23 cellular contexts compared by ENCODE assay signal in genomic region chr11:123865293-123865692, GRCh38. TPM values are rescaled to one million over a fixed set of nuclear protein-coding genes. Genes with fewer than 3 reads are reported as not detected.
"Had no signal": no experiment of that assay in that cellular context is flagged by ENCODE, and none has a peak within 500 bp of the region (broad histone marks: within the 10 kb centered on the region; RNA-seq: fewer than 3 reads in every experiment).

No MANE protein-coding gene starts in this region.

RNA-seq across cellular contexts. Expression of gene TMEM225, which starts 20.2 kb away (rescaled TPM):
- total RNA-seq: activated B cell treated with CpG ODN at 0.5 μM for 24 hours; activated CD4-positive, alpha-beta memory T cell treated with anti-CD3 and anti-CD28 coated beads for 36 hours; activated CD4-positive, alpha-beta T cell treated with anti-CD3 and anti-CD28 coated beads, Interleukin-2, amount 10 ng/mL, durations not matched to agents 24 days and 14 days; activated CD8-positive, alpha-beta memory T cell treated with anti-CD3 and anti-CD28 coated beads for 36 hours; activated CD8-positive, alpha-beta T cell treated with anti-CD3 and anti-CD28 coated beads for 36 hours; activated naive CD4-positive, alpha-beta T cell treated with anti-CD3 and anti-CD28 coated beads for 36 hours; activated naive CD4-positive, alpha-beta T cell treated with anti-CD3 and anti-CD28 coated beads, Interleukin-2, amount 50 U/mL, for 72 hours; activated naive CD8-positive, alpha-beta T cell treated with anti-CD3 and anti-CD28 coated beads for 36 hours; activated T-cell treated with anti-CD3 and anti-CD28 coated beads, Interleukin-2, amount 50 U/mL, for 4 hours; activated T-cell treated with anti-CD3 and anti-CD28 coated beads, Interleukin-2, amount 50 U/mL, for 72 hours; activated T-helper 1 cell treated with anti-CD3 and anti-CD28 coated beads, Interleukin-12 subunit alpha, Interleukin-12 subunit beta, Interleukin-2, Interleukin-4 antibody, amounts not matched to agents 30 ng/mL and 10 ng/mL and 1 ng/mL, durations not matched to agents 14 hours and 24 hours and 36 hours; activated T-helper 17 cell treated with anti-CD3 and anti-CD28 coated beads, Interleukin-2, amount 50 U/mL, for 72 hours; adrenal gland; aorta; astrocyte; body of pancreas; breast epithelium; cardiac septum; cerebellum; T-cell; T-helper 1 cell treated with Interleukin-12 subunit alpha and Interleukin-12 subunit beta and Interleukin-4 antibody, amounts not matched to agents 30 ng/mL and 1 ng/mL, for 36 hours; T-helper 17 cell; T-helper 2 cell treated with Interferon-gamma antibody and Interleukin-4, amounts not matched to agents 100 ng/mL and 5 ng/mL, for 36 hours had no signal
- polyA plus RNA-seq: adrenal gland, aorta had no signal

RNA-seq across cellular contexts. Expression of gene OR8D4, which starts 36.7 kb away (rescaled TPM):
- total RNA-seq: activated B cell treated with CpG ODN at 0.5 μM for 24 hours; activated CD4-positive, alpha-beta memory T cell treated with anti-CD3 and anti-CD28 coated beads for 36 hours; activated CD4-positive, alpha-beta T cell treated with anti-CD3 and anti-CD28 coated beads, Interleukin-2, amount 10 ng/mL, durations not matched to agents 24 days and 14 days; activated CD8-positive, alpha-beta memory T cell treated with anti-CD3 and anti-CD28 coated beads for 36 hours; activated CD8-positive, alpha-beta T cell treated with anti-CD3 and anti-CD28 coated beads for 36 hours; activated naive CD4-positive, alpha-beta T cell treated with anti-CD3 and anti-CD28 coated beads for 36 hours; activated naive CD4-positive, alpha-beta T cell treated with anti-CD3 and anti-CD28 coated beads, Interleukin-2, amount 50 U/mL, for 72 hours; activated naive CD8-positive, alpha-beta T cell treated with anti-CD3 and anti-CD28 coated beads for 36 hours; activated T-cell treated with anti-CD3 and anti-CD28 coated beads, Interleukin-2, amount 50 U/mL, for 4 hours; activated T-cell treated with anti-CD3 and anti-CD28 coated beads, Interleukin-2, amount 50 U/mL, for 72 hours; activated T-helper 1 cell treated with anti-CD3 and anti-CD28 coated beads, Interleukin-12 subunit alpha, Interleukin-12 subunit beta, Interleukin-2, Interleukin-4 antibody, amounts not matched to agents 30 ng/mL and 10 ng/mL and 1 ng/mL, durations not matched to agents 14 hours and 24 hours and 36 hours; activated T-helper 17 cell treated with anti-CD3 and anti-CD28 coated beads, Interleukin-2, amount 50 U/mL, for 72 hours; adrenal gland; aorta; astrocyte; breast epithelium; cardiac septum; T-cell; T-helper 1 cell treated with Interleukin-12 subunit alpha and Interleukin-12 subunit beta and Interleukin-4 antibody, amounts not matched to agents 30 ng/mL and 1 ng/mL, for 36 hours; T-helper 17 cell; T-helper 2 cell treated with Interferon-gamma antibody and Interleukin-4, amounts not matched to agents 100 ng/mL and 5 ng/mL, for 36 hours had no signal
- polyA plus RNA-seq: adrenal gland, aorta had no signal

RNA-seq across cellular contexts. Expression of gene OR6M1, which starts 59.1 kb away (rescaled TPM):
- total RNA-seq: activated B cell treated with CpG ODN at 0.5 μM for 24 hours; activated CD4-positive, alpha-beta memory T cell treated with anti-CD3 and anti-CD28 coated beads for 36 hours; activated CD4-positive, alpha-beta T cell treated with anti-CD3 and anti-CD28 coated beads, Interleukin-2, amount 10 ng/mL, durations not matched to agents 24 days and 14 days; activated CD8-positive, alpha-beta memory T cell treated with anti-CD3 and anti-CD28 coated beads for 36 hours; activated CD8-positive, alpha-beta T cell treated with anti-CD3 and anti-CD28 coated beads for 36 hours; activated naive CD4-positive, alpha-beta T cell treated with anti-CD3 and anti-CD28 coated beads for 36 hours; activated naive CD4-positive, alpha-beta T cell treated with anti-CD3 and anti-CD28 coated beads, Interleukin-2, amount 50 U/mL, for 72 hours; activated naive CD8-positive, alpha-beta T cell treated with anti-CD3 and anti-CD28 coated beads for 36 hours; activated T-cell treated with anti-CD3 and anti-CD28 coated beads, Interleukin-2, amount 50 U/mL, for 4 hours; activated T-cell treated with anti-CD3 and anti-CD28 coated beads, Interleukin-2, amount 50 U/mL, for 72 hours; activated T-helper 1 cell treated with anti-CD3 and anti-CD28 coated beads, Interleukin-12 subunit alpha, Interleukin-12 subunit beta, Interleukin-2, Interleukin-4 antibody, amounts not matched to agents 30 ng/mL and 10 ng/mL and 1 ng/mL, durations not matched to agents 14 hours and 24 hours and 36 hours; activated T-helper 17 cell treated with anti-CD3 and anti-CD28 coated beads, Interleukin-2, amount 50 U/mL, for 72 hours; adrenal gland; aorta; astrocyte; body of pancreas; breast epithelium; cardiac septum; cerebellum; T-cell; T-helper 1 cell treated with Interleukin-12 subunit alpha and Interleukin-12 subunit beta and Interleukin-4 antibody, amounts not matched to agents 30 ng/mL and 1 ng/mL, for 36 hours; T-helper 17 cell; T-helper 2 cell treated with Interferon-gamma antibody and Interleukin-4, amounts not matched to agents 100 ng/mL and 5 ng/mL, for 36 hours had no signal
- polyA plus RNA-seq: adrenal gland, aorta had no signal
